In the genomic region with DNA sequence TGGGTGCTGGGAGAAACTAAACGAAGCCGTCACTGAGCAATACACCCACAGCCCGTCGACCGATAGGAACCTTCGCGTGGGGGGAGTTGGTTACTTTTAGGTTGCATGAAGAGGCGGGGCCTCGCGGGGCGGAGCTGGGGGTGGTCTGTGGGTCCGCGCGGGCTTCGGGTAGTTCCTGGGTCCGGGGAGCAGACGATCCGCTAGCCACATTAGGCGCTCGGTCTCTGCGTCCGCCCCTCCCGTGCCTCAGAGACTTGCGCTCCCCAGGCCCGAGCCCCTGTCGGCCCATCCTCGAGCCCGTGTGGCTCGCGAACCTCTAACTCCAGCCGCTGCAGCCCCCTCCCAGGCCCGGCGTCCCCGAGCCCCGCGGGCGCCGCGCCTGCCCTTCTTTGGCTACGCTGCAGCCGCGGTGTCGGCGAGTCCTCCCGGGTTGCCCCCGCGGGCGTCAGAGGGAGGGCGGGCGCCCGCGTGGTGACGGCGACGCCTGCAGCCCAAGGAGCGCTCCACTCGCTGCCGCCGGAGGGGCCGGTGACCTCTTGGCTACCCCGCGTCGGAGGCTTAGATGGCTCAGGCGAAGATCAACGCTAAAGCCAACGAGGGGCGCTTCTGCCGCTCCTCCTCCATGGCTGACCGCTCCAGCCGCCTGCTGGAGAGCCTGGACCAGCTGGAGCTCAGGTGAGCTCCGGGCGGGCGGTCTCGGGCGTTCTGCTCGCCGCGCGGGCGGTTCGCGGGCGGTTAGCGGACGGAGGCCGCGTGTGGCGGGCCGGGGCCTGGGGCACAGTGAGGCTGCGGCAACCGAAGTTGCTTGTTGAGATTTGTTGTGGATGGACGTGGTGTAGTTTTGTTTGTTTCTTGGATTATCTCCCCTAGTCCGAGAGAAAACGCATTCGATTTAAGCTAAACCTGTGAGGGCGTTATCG, we compare ENCODE assay signal across 8 cellular contexts. TPM values are rescaled to one million over a fixed set of nuclear protein-coding genes. Genes with fewer than 3 reads are reported as not detected.
DNase-seq lines count a peak whose midpoint lies in the region; ATAC-seq and TF ChIP-seq lines count a peak whose summit lies in the region.

A gene (plus strand): TSS at position 191 of the 920 bp plus-strand sequence. CDS start 372 bp downstream, at position 563.

- H3K27me3 Mint-ChIP-seq in activated T-helper 2 cell treated with anti-CD3 and anti-CD28 coated beads, Interferon-gamma antibody, Interleukin-2, Interleukin-4, amounts not matched to agents 10 μg/mL and 5 μg/mL and 100 μg/mL, durations not matched to agents 14 hours and 24 hours and 36 hours (ENCODE audit: low read depth) = no peaks in the 10 kb centered on the region
- H3K27me3 Mint-ChIP-seq in nephron (ENCODE audit: low read depth) = peaks cover 3% of the 10 kb centered on the region

- H3K27ac ChIP-seq in KOPT-K1 (ENCODE audit: low read depth, low read length, poor library complexity, severe bottlenecking) (peak within 1 kb of the TSS; percentile 67), RWPE1 (peak within 1 kb of the TSS; percentile 89)

- peak within 1 kb of the TSS; percentile 97 for H3K4me3 Mint-ChIP-seq in activated T-helper 2 cell treated with anti-CD3 and anti-CD28 coated beads, Interferon-gamma antibody, Interleukin-2, Interleukin-4, amounts not matched to agents 10 μg/mL and 5 μg/mL and 100 μg/mL, durations not matched to agents 14 hours and 24 hours and 36 hours (ENCODE audit: low read depth)
- peak within 1 kb of the TSS; percentile 86 to 92 (median 92) for H3K4me3 Mint-ChIP-seq in nephron

- peaks cover 9% of the 10 kb centered on the region for H3K36me3 ChIP-seq in KOPT-K1 (ENCODE audit: insufficient read depth, low read length)

- peak within 1 kb of the TSS; percentile 93 for H3K27ac Mint-ChIP-seq in activated T-helper 2 cell treated with anti-CD3 and anti-CD28 coated beads, Interferon-gamma antibody, Interleukin-2, Interleukin-4, amounts not matched to agents 10 μg/mL and 5 μg/mL and 100 μg/mL, durations not matched to agents 14 hours and 24 hours and 36 hours
- H3K27ac Mint-ChIP-seq in nephron = peak within 1 kb of the TSS; percentile 78 to 93 (median 92)

- DNase-seq in EH (ENCODE audit: low read depth) (peak; percentile 92), RWPE1 (ENCODE audit: low spot score) (peak; percentile 81), fibroblast of pulmonary artery (ENCODE audit: low read depth) (peak; percentile 91)
- peak; percentile 92 for DNase-seq in activated T-helper 2 cell treated with anti-CD3 and anti-CD28 coated beads, Interferon-gamma antibody, Interleukin-2, Interleukin-4, amounts not matched to agents 10 μg/mL and 5 μg/mL and 100 μg/mL, durations not matched to agents 14 hours and 24 hours and 36 hours (ENCODE audit: low spot score)
- DNase-seq in stimulated activated naive CD8-positive, alpha-beta T cell treated with anti-CD3 and anti-CD28 coated beads, Interleukin-15, Interleukin-2, amounts not matched to agents 100 U/mL and 50 U/mL, for 24 hours = peak; percentile 92

- peak; percentile 83 for ATAC-seq in GM21786 (IDR thresholded peaks at IDR 0.05; ENCODE audit: unreplicated experiment)
- peak; percentile 90 for ATAC-seq in stimulated activated naive CD8-positive, alpha-beta T cell treated with anti-CD3 and anti-CD28 coated beads, Interleukin-15, Interleukin-2, amounts not matched to agents 100 U/mL and 50 U/mL, for 24 hours

- no peaks in the 10 kb centered on the region for H3K9me3 Mint-ChIP-seq in activated T-helper 2 cell treated with anti-CD3 and anti-CD28 coated beads, Interferon-gamma antibody, Interleukin-2, Interleukin-4, amounts not matched to agents 10 μg/mL and 5 μg/mL and 100 μg/mL, durations not matched to agents 14 hours and 24 hours and 36 hours
- H3K9me3 Mint-ChIP-seq in nephron = no peaks in the 10 kb centered on the region

- H3K9me3 ChIP-seq in KOPT-K1 (ENCODE audit: insufficient read depth, low read length, poor library complexity, severe bottlenecking) = no peaks in the 10 kb centered on the region

- peak within 1 kb of the TSS; percentile 70 for H3K4me3 ChIP-seq in fibroblast of pulmonary artery (replicated peaks; ENCODE audit: low read depth, low read length)

- no peak for TF ChIP-seq CTCF in RWPE1 (conservative IDR thresholded peaks at IDR 0.05; ENCODE audit: low read depth)
- TF ChIP-seq CTCF in fibroblast of pulmonary artery (IDR thresholded peaks at IDR 0.05; ENCODE audit: low read length, missing control alignments) = no peak
- TF ChIP-seq CTCF in nephron (IDR thresholded peaks at IDR 0.05; ENCODE audit: unreplicated experiment in 3 of 3) = peak in 1 of 3 experiments; percentile 15

- peaks cover 25% of the 10 kb centered on the region for H3K4me1 Mint-ChIP-seq in activated T-helper 2 cell treated with anti-CD3 and anti-CD28 coated beads, Interferon-gamma antibody, Interleukin-2, Interleukin-4, amounts not matched to agents 10 μg/mL and 5 μg/mL and 100 μg/mL, durations not matched to agents 14 hours and 24 hours and 36 hours (ENCODE audit: low read depth)
- H3K4me1 Mint-ChIP-seq in nephron = peaks cover 32% of the 10 kb centered on the region

- intact Hi-C loops in activated T-helper 2 cell treated with anti-CD3 and anti-CD28 coated beads, Interferon-gamma antibody, Interleukin-2, Interleukin-4, amounts not matched to agents 10 μg/mL and 5 μg/mL and 100 μg/mL, durations not matched to agents 14 hours and 24 hours and 36 hours (cut with micrococcal nuclease) = loop anchor here (1.0 to 10.0 kb wide), 8 partner anchors 14 to 218 kb away; a partner anchor contains a TSS

- CTCF ChIA-PET in RWPE1 (lab: Yijun Ruan, JAX) = interaction anchor here (0.7 to 1.2 kb wide), 4 partner anchors 49 to 268 kb away, joined by 3 to 5 read pairs (median 4); a partner anchor contains a TSS

- POLR2A ChIA-PET in RWPE1 (lab: Yijun Ruan, JAX; ENCODE audit: low non-redundant PET) = no interaction called here

- peaks cover 19% of the 10 kb centered on the region for H3K36me3 Mint-ChIP-seq in activated T-helper 2 cell treated with anti-CD3 and anti-CD28 coated beads, Interferon-gamma antibody, Interleukin-2, Interleukin-4, amounts not matched to agents 10 μg/mL and 5 μg/mL and 100 μg/mL, durations not matched to agents 14 hours and 24 hours and 36 hours (ENCODE audit: low read depth)
- H3K36me3 Mint-ChIP-seq in nephron (ENCODE audit: low read depth) = peaks cover 3% of the 10 kb centered on the region

RNA-seq across cellular contexts. Expression of the gene that starts here (rescaled TPM):
- 13.6 and 14.3 TPM in 2 replicates for total RNA-seq in activated T-helper 2 cell treated with anti-CD3 and anti-CD28 coated beads, Interferon-gamma antibody, Interleukin-2, Interleukin-4, amounts not matched to agents 10 μg/mL and 5 μg/mL and 100 μg/mL, durations not matched to agents 14 hours and 24 hours and 36 hours

Comparison
In these comparisons a context has a peak if more than half of its experiments do, and no peak if none do; other contexts are left out.
1. Peak in every context shown above with its lines: DNase-seq, ATAC-seq, H3K4me3 ChIP-seq and H3K27ac ChIP-seq.